ENCODE assay signal across 8 cellular contexts in genomic region chr12:56315626-56316473, GRCh38. TPM values are rescaled to one million over a fixed set of nuclear protein-coding genes. Genes with fewer than 3 reads are reported as not detected.
DNase-seq lines count a peak whose midpoint lies in the region; ATAC-seq and TF ChIP-seq lines count a peak whose summit lies in the region.

Gene CNPY2 (minus strand): TSS chr12:56315988. CDS start chr12:56315217, 771 bp downstream.

- H3K9me2 ChIP-seq in OCI-LY1 (ENCODE audit: low read depth, low read length), result no peaks in the 10 kb centered on the region

- peak within 1 kb of the TSS; percentile 96 for H3K27ac Mint-ChIP-seq in endothelial cell (ENCODE audit: unreplicated experiment)
- peak within 1 kb of the TSS; percentile 99 for H3K27ac Mint-ChIP-seq in mesothelial cell of epicardium

- H2AFZ ChIP-seq in OCI-LY1 (ENCODE audit: low read length), result no peak within 1 kb of the TSS

- H3K36me3 ChIP-seq in HUES64 (ENCODE audit: insufficient read depth, low read length) (peaks cover 45% of the 10 kb centered on the region), OCI-LY1 (ENCODE audit: insufficient read depth, low read length) (peaks cover 30% of the 10 kb centered on the region)

- H3K27me3 ChIP-seq in HUES64 (ENCODE audit: insufficient read depth, low read length) (no peaks in the 10 kb centered on the region), OCI-LY1 (ENCODE audit: insufficient read depth, low read length) (no peaks in the 10 kb centered on the region)

- H3K4me3 Mint-ChIP-seq in endothelial cell (ENCODE audit: unreplicated experiment) (peak within 1 kb of the TSS; percentile 99), mesothelial cell of epicardium (peak within 1 kb of the TSS; percentile 98)

- ATAC-seq in GM21447 (IDR thresholded peaks at IDR 0.05; ENCODE audit: unreplicated experiment), result peak; percentile 90

- H3K9ac ChIP-seq in HUES64 (ENCODE audit: low read depth, low read length) (peak within 1 kb of the TSS; percentile 98), OCI-LY1 (ENCODE audit: low read length) (peak within 1 kb of the TSS; percentile 88)

- H3K4me3 ChIP-seq in HUES64 (ENCODE audit: low read length), result peak within 1 kb of the TSS; percentile 97
- peak within 1 kb of the TSS; percentile 83 for H3K4me3 ChIP-seq in OCI-LY1 (ENCODE audit: low read depth, low read length, poor library complexity, severe bottlenecking)

- H3K4me1 ChIP-seq in HUES64 (ENCODE audit: insufficient read depth, low read length), result peaks cover 8% of the 10 kb centered on the region; the same call in 1 of the 2 replicates
- H3K4me1 ChIP-seq in OCI-LY1 (ENCODE audit: insufficient read depth, low read length, severe bottlenecking), result peaks cover 18% of the 10 kb centered on the region

- H3K9me3 Mint-ChIP-seq in endothelial cell (ENCODE audit: unreplicated experiment), result no peaks in the 10 kb centered on the region
- H3K9me3 Mint-ChIP-seq in mesothelial cell of epicardium, result no peaks in the 10 kb centered on the region

- H3K27ac ChIP-seq in HUES64 (ENCODE audit: low read depth, low read length) (peak within 1 kb of the TSS; percentile 94), OCI-LY1 (ENCODE audit: low read depth, low read length, poor library complexity, severe bottlenecking) (peak within 1 kb of the TSS; percentile 63)

- peaks cover 4% of the 10 kb centered on the region; the same call in 1 of the 2 replicates for H3K79me2 ChIP-seq in OCI-LY1 (ENCODE audit: insufficient read depth, low read length)

- DNase-seq in D341Med (ENCODE audit: low spot score), result peak; percentile 96
- peak; percentile 95 for DNase-seq in activated CD8-positive, alpha-beta memory T cell treated with anti-CD3 and anti-CD28 coated beads, Interleukin-2, amount 50 U/mL, for 4 hours
- DNase-seq in endothelial cell (ENCODE audit: low spot score), result peak; percentile 95
- peak; percentile 90 to 93 for DNase-seq in mesothelial cell of epicardium (ENCODE audit: low spot score in 2 of 2, unreplicated experiment in 2 of 2)
- DNase-seq in stimulated activated CD8-positive, alpha-beta memory T cell treated with anti-CD3 and anti-CD28 coated beads, Interleukin-15, amount 100 ng/mL, for 48 hours (ENCODE audit: low read depth in 2 of 2), result peak; percentile 94 to 95

- TF ChIP-seq CTCF in OCI-LY1 (IDR thresholded peaks at IDR 0.05; ENCODE audit: low read length), result no peak; the same call in 1 of the 2 replicates
- TF ChIP-seq CTCF in endothelial cell (IDR thresholded peaks at IDR 0.05; ENCODE audit: unreplicated experiment), result peak; percentile 35
- no peak for TF ChIP-seq CTCF in mesothelial cell of epicardium (IDR thresholded peaks at IDR 0.05; ENCODE audit: unreplicated experiment)

- WGBS in HUES64, result under 1% methylated on average over 62 of the region's 62 CpGs

- H3F3A ChIP-seq in OCI-LY1 (ENCODE audit: insufficient read depth, low read length), result no peaks in the 10 kb centered on the region

- H3K4me2 ChIP-seq in OCI-LY1 (ENCODE audit: low read length), result peak within 1 kb of the TSS; percentile 80

- H3K36me3 Mint-ChIP-seq in endothelial cell (ENCODE audit: low read depth, unreplicated experiment) (peaks cover 5% of the 10 kb centered on the region), mesothelial cell of epicardium (peaks cover 7% of the 10 kb centered on the region)

- no peaks in the 10 kb centered on the region for H4K20me1 ChIP-seq in OCI-LY1 (ENCODE audit: insufficient read depth, low read length)

- peaks cover 4% of the 10 kb centered on the region for H3K4me1 Mint-ChIP-seq in endothelial cell (ENCODE audit: unreplicated experiment)
- H3K4me1 Mint-ChIP-seq in mesothelial cell of epicardium, result peaks cover 14% of the 10 kb centered on the region

- no peaks in the 10 kb centered on the region for H3K27me3 Mint-ChIP-seq in endothelial cell (ENCODE audit: unreplicated experiment)
- H3K27me3 Mint-ChIP-seq in mesothelial cell of epicardium (ENCODE audit: low read depth), result no peaks in the 10 kb centered on the region

- no peaks in the 10 kb centered on the region for H3K9me3 ChIP-seq in HUES64 (ENCODE audit: insufficient read depth, low read depth, low read length)
- H3K9me3 ChIP-seq in OCI-LY1 (ENCODE audit: low read length), result no peaks in the 10 kb centered on the region

RNA-seq across cellular contexts. Expression of gene CNPY2, which starts in this region (rescaled TPM):
- 148 TPM for polyA plus RNA-seq in HUES64 (2013, experiment 1 of 2)
- 142 TPM for polyA plus RNA-seq in HUES64 (2013, experiment 2 of 2)
- 203 TPM for total RNA-seq in endothelial cell (ENCODE audit: unreplicated experiment)
- 164 to 174 TPM (median 171 TPM) in 3 replicates for total RNA-seq in mesothelial cell of epicardium

Comparison
In these comparisons a context has a peak if more than half of its experiments do, and no peak if none do; other contexts are left out.
1. Peak in every context shown above with its lines: DNase-seq, ATAC-seq, H3K4me3 ChIP-seq and H3K27ac ChIP-seq.